23 cellular contexts compared by ENCODE assay signal in genomic region chr1:164263540-164263939, GRCh38.
DNase-seq lines count a peak whose midpoint lies in the region; FAIRE-seq and TF ChIP-seq lines count a peak whose summit lies in the region.
"Had no signal": no experiment of that assay in that cellular context is flagged by ENCODE, and none has a peak within 500 bp of the region (broad histone marks: within the 10 kb centered on the region; RNA-seq: fewer than 3 reads in every experiment).

No MANE protein-coding gene starts in this region.

- H3K4me3 ChIP-seq in bronchial epithelial cell (ENCODE audit: low read depth, low read length) (no peak overlapping the region), neural progenitor cell (no peak overlapping the region)
- H3K4me3 ChIP-seq: GM23338, SJCRH30 had no signal

- no peaks in the 10 kb centered on the region for H3K4me1 Mint-ChIP-seq in neural progenitor cell
- H3K4me1 Mint-ChIP-seq: CD14-positive monocyte; CD8-positive, alpha-beta memory T cell; GM23338 had no signal

- H3K4me3 Mint-ChIP-seq in neural progenitor cell = no peak overlapping the region
- H3K4me3 Mint-ChIP-seq: CD14-positive monocyte; CD8-positive, alpha-beta memory T cell; GM23338 had no signal

- no peak overlapping the region for H3K4me2 ChIP-seq in neural progenitor cell
- H3K4me2 ChIP-seq: GM23338 had no signal

- H3F3A ChIP-seq in neural progenitor cell (ENCODE audit: low read depth) = no peaks in the 10 kb centered on the region

- H3K9me3 ChIP-seq in neural progenitor cell (ENCODE audit: low read depth) = no peaks in the 10 kb centered on the region
- H3K9me3 ChIP-seq: BE2C, SJCRH30 had no signal

- no peaks in the 10 kb centered on the region for H3K4me1 ChIP-seq in neural progenitor cell
- H3K4me1 ChIP-seq: BE2C had no signal

- peak overlapping the region; percentile 20 for H2AFZ ChIP-seq in neural progenitor cell (replicated peaks)
- H2AFZ ChIP-seq: GM23338 had no signal

- FAIRE-seq in D721Med (lab: Jason Lieb, UNC) (peak; percentile 6), bronchial epithelial cell (lab: Jason Lieb, UNC) (no peak)
- FAIRE-seq: G401.6 had no signal

- no peaks in the 10 kb centered on the region for H3K36me3 ChIP-seq in bronchial epithelial cell (ENCODE audit: control insufficient read depth, insufficient read depth, low read length)
- H3K36me3 ChIP-seq in neural progenitor cell = no peaks in the 10 kb centered on the region
- H3K36me3 ChIP-seq: BE2C, SJCRH30 had no signal

- TF ChIP-seq CTCF in D721Med (IDR thresholded peaks at IDR 0.05; ENCODE audit: insufficient read depth, missing control alignments) (no peak), bronchial epithelial cell (IDR thresholded peaks at IDR 0.05; ENCODE audit: insufficient read depth, low read length, severe bottlenecking) (no peak), neural progenitor cell (IDR thresholded peaks at IDR 0.05) (no peak)

- no peaks in the 10 kb centered on the region for H3K79me2 ChIP-seq in neural progenitor cell (ENCODE audit: low read depth)

- H3K36me3 Mint-ChIP-seq in neural progenitor cell = no peaks in the 10 kb centered on the region
- H3K36me3 Mint-ChIP-seq: CD14-positive monocyte; CD8-positive, alpha-beta memory T cell had no signal

- H3K27me3 ChIP-seq in bronchial epithelial cell (ENCODE audit: control insufficient read depth, insufficient read depth, low read length) = no peaks in the 10 kb centered on the region
- H3K27me3 ChIP-seq in neural progenitor cell = no peaks in the 10 kb centered on the region
- H3K27me3 ChIP-seq: BE2C, SJCRH30 had no signal

- no peak overlapping the region for H3K27ac ChIP-seq in neural progenitor cell
- H3K27ac ChIP-seq: SJCRH30 had no signal

- DNase-seq in D721Med (ENCODE audit: insufficient read length, low spot score) (no peak), HT1080 (ENCODE audit: low read depth) (peak; percentile 2), bronchial epithelial cell (ENCODE audit: low read depth) (peak; percentile 25), neural progenitor cell (ENCODE audit: low spot score) (no peak), hypothalamus (lab: John Stamatoyannopoulos, UW) (no peak), DMS114 treated with DMSO at 0.1 percent for 48 hours (lab: John Stamatoyannopoulos, UW; ENCODE audit: unreplicated experiment) (no peak)
- DNase-seq in stimulated activated CD4-positive, alpha-beta T cell treated with anti-CD3 and anti-CD28 coated beads, Interleukin-12 subunit alpha, Interleukin-12 subunit beta, amount 100 ng/mL, for 4 hours = no peak
- DNase-seq: BE2C; Calu3; CD8-positive, alpha-beta memory T cell; HCEC 1CT; IMR-90; KG1; NCI-H1048; NCI-H1417; NCI-H1694; NCI-H2029 treated with DMSO at 0.1 percent for 48 hours; NCI-H2227 treated with DMSO at 0.1 percent for 48 hours; NCI-H526 treated with DMSO at 0.1 percent for 48 hours; SJCRH30 had no signal

- H3K9me3 Mint-ChIP-seq in neural progenitor cell = no peaks in the 10 kb centered on the region
- H3K9me3 Mint-ChIP-seq: GM23338 had no signal

- no peaks in the 10 kb centered on the region for H4K20me1 ChIP-seq in neural progenitor cell (ENCODE audit: low read depth)

- H3K27ac Mint-ChIP-seq in neural progenitor cell = no peak overlapping the region
- H3K27ac Mint-ChIP-seq: CD14-positive monocyte; CD8-positive, alpha-beta memory T cell; GM23338 had no signal

- H3K27me3 Mint-ChIP-seq in neural progenitor cell (ENCODE audit: insufficient read depth, low read depth) = no peaks in the 10 kb centered on the region
- H3K27me3 Mint-ChIP-seq: CD8-positive, alpha-beta memory T cell had no signal

- H3K9ac ChIP-seq in neural progenitor cell = no peak overlapping the region

Comparison
In these comparisons a context has a peak if more than half of its experiments do, and no peak if none do; other contexts are left out.
1. DNase-seq: peak in HT1080 (single experiment) and bronchial epithelial cell (single experiment); none in D721Med (single experiment), neural progenitor cell (single experiment), hypothalamus (0 of 51), stimulated activated CD4-positive, alpha-beta T cell treated with anti-CD3 and anti-CD28 coated beads, Interleukin-12 subunit alpha, Interleukin-12 subunit beta, amount 100 ng/mL, for 4 hours (single experiment) and DMS114 treated with DMSO at 0.1 percent for 48 hours (single experiment).